20 cellular contexts compared by ENCODE assay signal in the genomic region with DNA sequence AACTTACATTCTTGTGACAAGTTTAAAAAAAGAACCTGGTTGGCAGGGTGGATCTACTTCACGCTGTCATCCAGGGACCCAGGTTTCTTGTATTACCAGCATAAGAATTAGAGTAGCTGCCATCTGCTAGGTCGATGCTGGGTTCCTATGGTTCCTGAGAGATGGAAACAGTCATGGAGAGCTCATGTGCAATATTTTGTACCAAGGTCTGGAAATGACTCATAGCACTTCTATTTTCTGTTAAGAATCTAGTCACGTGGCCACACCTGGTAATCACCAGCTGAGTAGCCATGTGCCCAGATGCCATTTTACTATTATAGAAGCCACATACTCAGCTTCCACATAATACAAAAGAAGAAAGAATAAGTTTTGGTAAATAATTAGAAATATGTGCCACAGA.
DNase-seq lines count a peak whose midpoint lies in the region; ATAC-seq and TF ChIP-seq lines count a peak whose summit lies in the region.
"Had no signal": no experiment of that assay in that cellular context is flagged by ENCODE, and none has a peak within 500 bp of the region (broad histone marks: within the 10 kb centered on the region; RNA-seq: fewer than 3 reads in every experiment).

No MANE protein-coding gene starts in this region.

- no peaks in the 10 kb centered on the region for H3K9me2 ChIP-seq in Loucy (replicated peaks; ENCODE audit: low read depth, low read length)

- DNase-seq in ELR (ENCODE audit: low read depth) (peak; percentile 43), foreskin keratinocyte (peak in 1 of 2 donors; percentile 48)
- no peak for DNase-seq in activated T-helper 1 cell treated with anti-CD3 and anti-CD28 coated beads, Interleukin-12 subunit alpha, Interleukin-12 subunit beta, Interleukin-2, Interleukin-4 antibody, amounts not matched to agents 30 ng/mL and 10 ng/mL and 1 ng/mL, durations not matched to agents 14 hours and 24 hours and 36 hours (ENCODE audit: low spot score)
- DNase-seq in activated T-cell treated with anti-CD3 and anti-CD28 coated beads, Interleukin-2, amount 50 U/mL, for 72 hours = no peak
- DNase-seq: DMS153, MG63, NCI-H1092 treated with DMSO at 0.1 percent for 48 hours, NCI-H2081 treated with DMSO at 0.1 percent for 48 hours, NCI-H510A treated with DMSO at 0.1 percent for 48 hours, NCI-H82, Peyer's patch, SHP77 treated with DMSO at 0.1 percent for 48 hours had no signal

- peak overlapping the region; percentile 3 for H3K9ac ChIP-seq in Loucy (ENCODE audit: low read depth, low read length, poor library complexity, severe bottlenecking)

- intact Hi-C loops in activated T-helper 1 cell treated with anti-CD3 and anti-CD28 coated beads, Interleukin-12 subunit alpha, Interleukin-12 subunit beta, Interleukin-2, Interleukin-4 antibody, amounts not matched to agents 30 ng/mL and 10 ng/mL and 1 ng/mL, durations not matched to agents 14 hours and 24 hours and 36 hours (cut with micrococcal nuclease) = no loop called here

- no peak overlapping the region for H3K4me3 Mint-ChIP-seq in activated T-helper 17 cell treated with anti-CD3 and anti-CD28 coated beads, Interleukin-2, amount 50 U/mL, for 72 hours
- H3K4me3 Mint-ChIP-seq in activated T-helper 1 cell treated with anti-CD3 and anti-CD28 coated beads, Interleukin-12 subunit alpha, Interleukin-12 subunit beta, Interleukin-2, Interleukin-4 antibody, amounts not matched to agents 30 ng/mL and 10 ng/mL and 1 ng/mL, durations not matched to agents 14 hours and 24 hours and 36 hours = no peak overlapping the region
- no peak overlapping the region for H3K4me3 Mint-ChIP-seq in activated T-cell treated with anti-CD3 and anti-CD28 coated beads, Interleukin-2, amount 50 U/mL, for 72 hours
- H3K4me3 Mint-ChIP-seq: GM23338 had no signal

- no peak for TF ChIP-seq CTCF in Loucy (conservative IDR thresholded peaks at IDR 0.05; ENCODE audit: low read length)
- no peak for TF ChIP-seq CTCF in foreskin keratinocyte (conservative IDR thresholded peaks at IDR 0.05)

- no peak overlapping the region for H3K27ac Mint-ChIP-seq in activated T-helper 17 cell treated with anti-CD3 and anti-CD28 coated beads, Interleukin-2, amount 50 U/mL, for 72 hours
- H3K27ac Mint-ChIP-seq in activated T-helper 1 cell treated with anti-CD3 and anti-CD28 coated beads, Interleukin-12 subunit alpha, Interleukin-12 subunit beta, Interleukin-2, Interleukin-4 antibody, amounts not matched to agents 30 ng/mL and 10 ng/mL and 1 ng/mL, durations not matched to agents 14 hours and 24 hours and 36 hours = no peak overlapping the region
- no peak overlapping the region for H3K27ac Mint-ChIP-seq in activated T-cell treated with anti-CD3 and anti-CD28 coated beads, Interleukin-2, amount 50 U/mL, for 72 hours
- H3K27ac Mint-ChIP-seq: GM23338 had no signal

- H3K9me3 Mint-ChIP-seq in activated T-helper 17 cell treated with anti-CD3 and anti-CD28 coated beads, Interleukin-2, amount 50 U/mL, for 72 hours = peaks cover 3% of the 10 kb centered on the region
- H3K9me3 Mint-ChIP-seq in activated T-helper 1 cell treated with anti-CD3 and anti-CD28 coated beads, Interleukin-12 subunit alpha, Interleukin-12 subunit beta, Interleukin-2, Interleukin-4 antibody, amounts not matched to agents 30 ng/mL and 10 ng/mL and 1 ng/mL, durations not matched to agents 14 hours and 24 hours and 36 hours = no peaks in the 10 kb centered on the region
- H3K9me3 Mint-ChIP-seq in activated T-cell treated with anti-CD3 and anti-CD28 coated beads, Interleukin-2, amount 50 U/mL, for 72 hours = peaks cover 0 to 3% of the 10 kb centered on the region in 2 donors
- H3K9me3 Mint-ChIP-seq: GM23338 had no signal

- H3K36me3 ChIP-seq in Loucy (ENCODE audit: insufficient read depth, low read length) = no peaks in the 10 kb centered on the region
- H3K36me3 ChIP-seq: MG63, Peyer's patch had no signal

- H3K79me2 ChIP-seq in Loucy (ENCODE audit: insufficient read depth, low read length) = no peaks in the 10 kb centered on the region

- H3K4me1 Mint-ChIP-seq in activated T-helper 17 cell treated with anti-CD3 and anti-CD28 coated beads, Interleukin-2, amount 50 U/mL, for 72 hours = no peaks in the 10 kb centered on the region
- peaks cover 10% of the 10 kb centered on the region for H3K4me1 Mint-ChIP-seq in activated T-helper 1 cell treated with anti-CD3 and anti-CD28 coated beads, Interleukin-12 subunit alpha, Interleukin-12 subunit beta, Interleukin-2, Interleukin-4 antibody, amounts not matched to agents 30 ng/mL and 10 ng/mL and 1 ng/mL, durations not matched to agents 14 hours and 24 hours and 36 hours (ENCODE audit: low read depth)
- H3K4me1 Mint-ChIP-seq in activated T-cell treated with anti-CD3 and anti-CD28 coated beads, Interleukin-2, amount 50 U/mL, for 72 hours (ENCODE audit: low read depth) = peaks cover 20% of the 10 kb centered on the region

- H3K4me2 ChIP-seq in Loucy (ENCODE audit: low read depth, low read length, poor library complexity, severe bottlenecking) = no peak overlapping the region

- H3K27ac ChIP-seq in foreskin keratinocyte = no peak overlapping the region
- H3K27ac ChIP-seq: C4-2B, HL-60, Peyer's patch had no signal

- no peaks in the 10 kb centered on the region for H4K20me1 ChIP-seq in Loucy (ENCODE audit: insufficient read depth, low read length, poor library complexity, severe bottlenecking)

- H3K27me3 Mint-ChIP-seq in activated T-helper 17 cell treated with anti-CD3 and anti-CD28 coated beads, Interleukin-2, amount 50 U/mL, for 72 hours = no peaks in the 10 kb centered on the region
- peaks cover 6% of the 10 kb centered on the region for H3K27me3 Mint-ChIP-seq in activated T-helper 1 cell treated with anti-CD3 and anti-CD28 coated beads, Interleukin-12 subunit alpha, Interleukin-12 subunit beta, Interleukin-2, Interleukin-4 antibody, amounts not matched to agents 30 ng/mL and 10 ng/mL and 1 ng/mL, durations not matched to agents 14 hours and 24 hours and 36 hours (ENCODE audit: insufficient read depth)
- no peaks in the 10 kb centered on the region for H3K27me3 Mint-ChIP-seq in activated T-cell treated with anti-CD3 and anti-CD28 coated beads, Interleukin-2, amount 50 U/mL, for 72 hours (ENCODE audit: low read depth)

- H3K27me3 ChIP-seq in Loucy (ENCODE audit: insufficient read depth, low read length, poor library complexity, severe bottlenecking) = no peaks in the 10 kb centered on the region
- no peaks in the 10 kb centered on the region for H3K27me3 ChIP-seq in foreskin keratinocyte
- H3K27me3 ChIP-seq: MG63, Peyer's patch had no signal

- H2AFZ ChIP-seq in Loucy (ENCODE audit: low read length) = no peak overlapping the region
- H2AFZ ChIP-seq: GM23338 had no signal

- no peaks in the 10 kb centered on the region for H3K36me3 Mint-ChIP-seq in activated T-helper 17 cell treated with anti-CD3 and anti-CD28 coated beads, Interleukin-2, amount 50 U/mL, for 72 hours (ENCODE audit: low read depth)
- no peaks in the 10 kb centered on the region for H3K36me3 Mint-ChIP-seq in activated T-helper 1 cell treated with anti-CD3 and anti-CD28 coated beads, Interleukin-12 subunit alpha, Interleukin-12 subunit beta, Interleukin-2, Interleukin-4 antibody, amounts not matched to agents 30 ng/mL and 10 ng/mL and 1 ng/mL, durations not matched to agents 14 hours and 24 hours and 36 hours (ENCODE audit: low read depth)
- H3K36me3 Mint-ChIP-seq in activated T-cell treated with anti-CD3 and anti-CD28 coated beads, Interleukin-2, amount 50 U/mL, for 72 hours (ENCODE audit: insufficient read depth in 2 of 2) = peaks cover 0 to 3% of the 10 kb centered on the region in 2 donors

- no peak overlapping the region for H3K4me3 ChIP-seq in Loucy (ENCODE audit: low read length, poor library complexity, severe bottlenecking)
- H3K4me3 ChIP-seq: GM23338, MG63, Peyer's patch had no signal

- H3K9me3 ChIP-seq in Loucy (ENCODE audit: insufficient read depth, low read depth, low read length) = no peaks in the 10 kb centered on the region
- H3K9me3 ChIP-seq: MG63, Peyer's patch had no signal

- ATAC-seq in activated T-helper 17 cell treated with anti-CD3 and anti-CD28 coated beads, Interleukin-2, amount 50 U/mL, for 72 hours (replicated peaks) = peak; percentile 28
- peak; percentile 38 for ATAC-seq in foreskin keratinocyte
- ATAC-seq in activated T-cell treated with anti-CD3 and anti-CD28 coated beads, Interleukin-2, amount 50 U/mL, for 72 hours (replicated peaks in 1 of 2) = no peak
- ATAC-seq in GM21515 (IDR thresholded peaks at IDR 0.05; ENCODE audit: unreplicated experiment) = no peak
- ATAC-seq: GM23338, HCT116, SK-N-SH treated with all-trans-retinoic acid at 6 μM for 48 hours had no signal

- peaks cover 20% of the 10 kb centered on the region for H3F3A ChIP-seq in Loucy (ENCODE audit: low read depth)

- H3K4me1 ChIP-seq in Loucy (ENCODE audit: insufficient read depth, low read length, poor library complexity, severe bottlenecking) (peaks cover 92% of the 10 kb centered on the region), foreskin keratinocyte (peaks cover 14% of the 10 kb centered on the region)
- H3K4me1 ChIP-seq: Peyer's patch had no signal

Comparison
In these comparisons a context has a peak if more than half of its experiments do, and no peak if none do; other contexts are left out.
1. ATAC-seq: peak in activated T-helper 17 cell treated with anti-CD3 and anti-CD28 coated beads, Interleukin-2, amount 50 U/mL, for 72 hours (single experiment) and foreskin keratinocyte (single experiment); none in activated T-cell treated with anti-CD3 and anti-CD28 coated beads, Interleukin-2, amount 50 U/mL, for 72 hours (0 of 2) and GM21515 (single experiment).